ENCODE assay signal across 1 cellular context in the genomic region with DNA sequence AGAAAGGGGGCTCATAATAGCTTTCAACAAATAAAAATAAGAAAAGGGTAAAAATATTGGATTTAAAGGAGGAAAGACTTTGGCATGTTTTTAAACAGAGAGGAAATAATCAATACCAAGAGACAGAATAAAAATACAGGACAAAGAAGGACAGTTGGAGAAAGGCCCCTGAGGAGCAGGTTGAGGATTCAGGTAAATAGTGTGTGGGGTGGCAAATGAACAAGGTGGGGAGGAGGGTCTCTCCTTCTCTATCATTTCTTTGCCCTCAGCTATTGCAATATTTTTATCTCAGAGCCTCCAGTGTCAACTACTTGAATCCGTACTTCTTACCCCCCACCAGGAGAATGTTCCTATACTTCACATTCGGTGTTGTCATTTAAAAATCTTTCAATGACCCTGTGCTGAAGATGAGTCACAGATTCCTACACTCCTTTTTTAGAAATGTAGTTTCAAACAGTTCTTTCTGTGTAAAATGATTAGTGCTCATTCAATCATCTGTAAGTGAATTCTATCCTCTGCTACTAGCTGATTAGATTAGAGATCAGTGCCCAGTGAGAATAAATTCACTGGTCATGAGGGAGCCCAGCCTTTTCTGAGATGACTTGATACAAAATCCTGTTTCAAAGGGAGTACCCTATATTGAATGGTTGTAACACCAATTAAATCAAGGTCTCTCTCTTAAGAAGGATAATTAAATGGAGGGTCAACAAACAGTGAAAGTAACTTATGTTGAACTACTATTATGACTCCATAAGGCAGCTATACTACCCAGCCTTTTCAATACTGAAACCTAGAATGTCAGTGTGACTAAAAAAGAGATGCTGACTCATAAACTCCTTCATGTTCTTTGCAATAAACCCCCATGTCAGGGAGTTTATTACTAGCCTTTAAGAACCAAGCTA.
TF ChIP-seq lines count a peak whose summit lies in the region.

No MANE protein-coding gene starts in this region.

TF ChIP-seq in GM23338, 12 proteins besides CTCF, POLR2A, EP300 and RAD21:
- TF ChIP-seq, protein P1, sequence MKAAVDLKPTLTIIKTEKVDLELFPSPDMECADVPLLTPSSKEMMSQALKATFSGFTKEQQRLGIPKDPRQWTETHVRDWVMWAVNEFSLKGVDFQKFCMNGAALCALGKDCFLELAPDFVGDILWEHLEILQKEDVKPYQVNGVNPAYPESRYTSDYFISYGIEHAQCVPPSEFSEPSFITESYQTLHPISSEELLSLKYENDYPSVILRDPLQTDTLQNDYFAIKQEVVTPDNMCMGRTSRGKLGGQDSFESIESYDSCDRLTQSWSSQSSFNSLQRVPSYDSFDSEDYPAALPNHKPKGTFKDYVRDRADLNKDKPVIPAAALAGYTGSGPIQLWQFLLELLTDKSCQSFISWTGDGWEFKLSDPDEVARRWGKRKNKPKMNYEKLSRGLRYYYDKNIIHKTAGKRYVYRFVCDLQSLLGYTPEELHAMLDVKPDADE (IDR thresholded peaks at IDR 0.05), result no peak
- TF ChIP-seq, protein P2, sequence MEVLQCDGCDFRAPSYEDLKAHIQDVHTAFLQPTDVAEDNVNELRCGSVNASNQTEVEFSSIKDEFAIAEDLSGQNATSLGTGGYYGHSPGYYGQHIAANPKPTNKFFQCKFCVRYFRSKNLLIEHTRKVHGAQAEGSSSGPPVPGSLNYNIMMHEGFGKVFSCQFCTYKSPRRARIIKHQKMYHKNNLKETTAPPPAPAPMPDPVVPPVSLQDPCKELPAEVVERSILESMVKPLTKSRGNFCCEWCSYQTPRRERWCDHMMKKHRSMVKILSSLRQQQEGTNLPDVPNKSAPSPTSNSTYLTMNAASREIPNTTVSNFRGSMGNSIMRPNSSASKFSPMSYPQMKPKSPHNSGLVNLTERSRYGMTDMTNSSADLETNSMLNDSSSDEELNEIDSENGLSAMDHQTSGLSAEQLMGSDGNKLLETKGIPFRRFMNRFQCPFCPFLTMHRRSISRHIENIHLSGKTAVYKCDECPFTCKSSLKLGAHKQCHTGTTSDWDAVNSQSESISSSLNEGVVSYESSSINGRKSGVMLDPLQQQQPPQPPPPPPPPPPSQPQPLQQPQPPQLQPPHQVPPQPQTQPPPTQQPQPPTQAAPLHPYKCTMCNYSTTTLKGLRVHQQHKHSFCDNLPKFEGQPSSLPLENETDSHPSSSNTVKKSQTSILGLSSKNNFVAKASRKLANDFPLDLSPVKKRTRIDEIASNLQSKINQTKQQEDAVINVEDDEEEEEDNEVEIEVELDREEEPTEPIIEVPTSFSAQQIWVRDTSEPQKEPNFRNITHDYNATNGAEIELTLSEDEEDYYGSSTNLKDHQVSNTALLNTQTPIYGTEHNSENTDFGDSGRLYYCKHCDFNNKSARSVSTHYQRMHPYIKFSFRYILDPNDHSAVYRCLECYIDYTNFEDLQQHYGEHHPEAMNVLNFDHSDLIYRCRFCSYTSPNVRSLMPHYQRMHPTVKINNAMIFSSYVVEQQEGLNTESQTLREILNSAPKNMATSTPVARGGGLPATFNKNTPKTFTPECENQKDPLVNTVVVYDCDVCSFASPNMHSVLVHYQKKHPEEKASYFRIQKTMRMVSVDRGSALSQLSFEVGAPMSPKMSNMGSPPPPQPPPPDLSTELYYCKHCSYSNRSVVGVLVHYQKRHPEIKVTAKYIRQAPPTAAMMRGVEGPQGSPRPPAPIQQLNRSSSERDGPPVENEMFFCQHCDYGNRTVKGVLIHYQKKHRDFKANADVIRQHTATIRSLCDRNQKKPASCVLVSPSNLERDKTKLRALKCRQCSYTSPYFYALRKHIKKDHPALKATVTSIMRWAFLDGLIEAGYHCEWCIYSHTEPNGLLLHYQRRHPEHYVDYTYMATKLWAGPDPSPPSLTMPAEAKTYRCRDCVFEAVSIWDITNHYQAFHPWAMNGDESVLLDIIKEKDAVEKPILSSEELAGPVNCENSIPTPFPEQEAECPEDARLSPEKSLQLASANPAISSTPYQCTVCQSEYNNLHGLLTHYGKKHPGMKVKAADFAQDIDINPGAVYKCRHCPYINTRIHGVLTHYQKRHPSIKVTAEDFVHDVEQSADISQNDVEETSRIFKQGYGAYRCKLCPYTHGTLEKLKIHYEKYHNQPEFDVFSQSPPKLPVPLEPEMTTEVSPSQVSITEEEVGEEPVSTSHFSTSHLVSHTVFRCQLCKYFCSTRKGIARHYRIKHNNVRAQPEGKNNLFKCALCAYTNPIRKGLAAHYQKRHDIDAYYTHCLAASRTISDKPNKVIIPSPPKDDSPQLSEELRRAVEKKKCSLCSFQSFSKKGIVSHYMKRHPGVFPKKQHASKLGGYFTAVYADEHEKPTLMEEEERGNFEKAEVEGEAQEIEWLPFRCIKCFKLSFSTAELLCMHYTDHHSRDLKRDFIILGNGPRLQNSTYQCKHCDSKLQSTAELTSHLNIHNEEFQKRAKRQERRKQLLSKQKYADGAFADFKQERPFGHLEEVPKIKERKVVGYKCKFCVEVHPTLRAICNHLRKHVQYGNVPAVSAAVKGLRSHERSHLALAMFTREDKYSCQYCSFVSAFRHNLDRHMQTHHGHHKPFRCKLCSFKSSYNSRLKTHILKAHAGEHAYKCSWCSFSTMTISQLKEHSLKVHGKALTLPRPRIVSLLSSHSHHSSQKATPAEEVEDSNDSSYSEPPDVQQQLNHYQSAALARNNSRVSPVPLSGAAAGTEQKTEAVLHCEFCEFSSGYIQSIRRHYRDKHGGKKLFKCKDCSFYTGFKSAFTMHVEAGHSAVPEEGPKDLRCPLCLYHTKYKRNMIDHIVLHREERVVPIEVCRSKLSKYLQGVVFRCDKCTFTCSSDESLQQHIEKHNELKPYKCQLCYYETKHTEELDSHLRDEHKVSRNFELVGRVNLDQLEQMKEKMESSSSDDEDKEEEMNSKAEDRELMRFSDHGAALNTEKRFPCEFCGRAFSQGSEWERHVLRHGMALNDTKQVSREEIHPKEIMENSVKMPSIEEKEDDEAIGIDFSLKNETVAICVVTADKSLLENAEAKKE (CRISPR knock-in tag; IDR thresholded peaks at IDR 0.05), result no peak
- no peak for TF ChIP-seq ZNF331 (CRISPR knock-in tag; IDR thresholded peaks at IDR 0.05; ENCODE audit: low read depth)
- TF ChIP-seq POLR2AphosphoS5 (IDR thresholded peaks at IDR 0.05; ENCODE audit: low read depth), result no peak
- no peak for TF ChIP-seq REST (IDR thresholded peaks at IDR 0.05; ENCODE audit: unreplicated experiment)
- TF ChIP-seq EZH2 (IDR thresholded peaks at IDR 0.05; ENCODE audit: low read depth, unreplicated experiment), result no peak
- no peak for TF ChIP-seq EZH2phosphoT487 (IDR thresholded peaks at IDR 0.05; ENCODE audit: unreplicated experiment)
- TF ChIP-seq NANOG (IDR thresholded peaks at IDR 0.05; ENCODE audit: borderline replicate concordance), result no peak
- TF ChIP-seq CREB1 (CRISPR knock-in tag; IDR thresholded peaks at IDR 0.05; ENCODE audit: low read depth), result no peak
- no peak for TF ChIP-seq ZNF114 (CRISPR knock-in tag; IDR thresholded peaks at IDR 0.05)
- no peak for TF ChIP-seq JUNB (IDR thresholded peaks at IDR 0.05; ENCODE audit: unreplicated experiment)
- TF ChIP-seq STAT1 (IDR thresholded peaks at IDR 0.05; ENCODE audit: unreplicated experiment), result no peak
